ENCODE assay signal across 7 cellular contexts in the genomic region with DNA sequence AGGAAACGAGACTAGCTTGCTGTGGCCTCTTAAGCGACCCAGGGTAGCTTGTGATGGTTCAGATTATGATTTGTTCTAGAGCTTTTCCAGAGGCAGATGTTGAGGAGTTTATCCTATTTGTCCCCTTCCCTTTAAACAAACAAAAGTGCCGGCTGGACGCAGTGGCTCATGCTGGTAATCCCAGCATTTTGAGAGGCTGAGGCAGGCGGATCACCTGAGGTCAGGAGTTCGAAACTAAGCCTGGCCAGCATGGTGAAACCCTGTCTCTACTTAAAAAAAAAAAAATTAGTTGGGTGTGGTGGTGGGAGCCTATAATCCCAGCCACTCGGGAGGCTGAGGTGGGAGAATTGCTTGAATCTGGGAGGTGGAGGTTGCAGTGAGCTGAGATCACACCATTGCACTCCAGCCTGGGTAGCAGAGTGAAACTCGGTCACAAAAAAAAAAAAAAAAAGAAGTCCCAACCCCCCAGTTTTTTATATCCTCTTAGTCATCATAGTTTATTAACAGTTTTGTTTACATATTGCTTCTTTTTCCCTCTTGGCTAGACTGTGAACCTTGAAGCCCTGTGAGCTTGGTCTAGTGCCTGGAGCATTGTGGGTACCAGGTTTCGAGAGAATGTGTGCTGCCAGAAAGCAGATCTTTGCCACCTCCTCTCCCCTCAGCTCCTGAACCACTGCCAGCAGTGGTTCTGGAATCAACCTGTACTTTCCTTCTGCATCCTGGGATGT. TPM values are rescaled to one million over a fixed set of nuclear protein-coding genes. Genes with fewer than 3 reads are reported as not detected.
DNase-seq lines count a peak whose midpoint lies in the region; ATAC-seq and TF ChIP-seq lines count a peak whose summit lies in the region.

No MANE protein-coding gene starts in this region.

- no peaks in the 10 kb centered on the region for H3K9me3 Mint-ChIP-seq in T-helper 2 cell treated with Interferon-gamma antibody and Interleukin-4, amounts not matched to agents 5 μg/mL and 100 μg/mL, for 36 hours
- no peaks in the 10 kb centered on the region for H3K9me3 Mint-ChIP-seq in glutamatergic neuron (ENCODE audit: unreplicated experiment)

- POLR2A ChIA-PET in HEK293 (lab: Yijun Ruan, JAX): no interaction called here

- peaks cover 5% of the 10 kb centered on the region for H3K36me3 Mint-ChIP-seq in T-helper 2 cell treated with Interferon-gamma antibody and Interleukin-4, amounts not matched to agents 5 μg/mL and 100 μg/mL, for 36 hours (ENCODE audit: low read depth)
- H3K36me3 Mint-ChIP-seq in glutamatergic neuron (ENCODE audit: unreplicated experiment): no peaks in the 10 kb centered on the region

- H3K9me3 ChIP-seq in HEK293 (ENCODE audit: control insufficient read depth, insufficient read depth, low read depth, low read length): no peaks in the 10 kb centered on the region
- H3K9me3 ChIP-seq in spleen: no peaks in the 10 kb centered on the region
- H3K9me3 ChIP-seq in tibial nerve: no peaks in the 10 kb centered on the region

- TF ChIP-seq POLR2A in spleen (IDR thresholded peaks at IDR 0.05): no peak
- TF ChIP-seq POLR2A in tibial nerve (IDR thresholded peaks at IDR 0.05): no peak

- H3K36me3 ChIP-seq in HEK293 (ENCODE audit: control insufficient read depth in 2 of 2, insufficient read depth in 1 of 2, low read length in 2 of 2) (no peaks in the 10 kb centered on the region), spleen (no peaks in the 10 kb centered on the region), tibial nerve (no peaks in the 10 kb centered on the region)

- WGBS in spleen, 5 donors: 66 to 74% (median 72%) methylated on average over 9 of the region's 9 CpGs
- 73 to 74% methylated on average over 9 of the region's 9 CpGs for WGBS in tibial nerve, 2 donors

- H3K4me3 Mint-ChIP-seq in T-helper 2 cell treated with Interferon-gamma antibody and Interleukin-4, amounts not matched to agents 5 μg/mL and 100 μg/mL, for 36 hours: peak overlapping the region; percentile 76
- no peak overlapping the region for H3K4me3 Mint-ChIP-seq in glutamatergic neuron (ENCODE audit: unreplicated experiment)

- H3K27ac Mint-ChIP-seq in T-helper 2 cell treated with Interferon-gamma antibody and Interleukin-4, amounts not matched to agents 5 μg/mL and 100 μg/mL, for 36 hours: peak overlapping the region; percentile 60
- H3K27ac Mint-ChIP-seq in glutamatergic neuron (ENCODE audit: unreplicated experiment): no peak overlapping the region

- peaks cover 72% of the 10 kb centered on the region for H3K4me1 Mint-ChIP-seq in T-helper 2 cell treated with Interferon-gamma antibody and Interleukin-4, amounts not matched to agents 5 μg/mL and 100 μg/mL, for 36 hours (ENCODE audit: low read depth)
- peaks cover 47% of the 10 kb centered on the region for H3K4me1 Mint-ChIP-seq in glutamatergic neuron (ENCODE audit: low read depth, unreplicated experiment)

- H3K27ac ChIP-seq in HEK293 (ENCODE audit: extremely low read depth, low read depth, low read length) (no peak overlapping the region; the same call in 1 of the 2 replicates), spleen (peak overlapping the region in 7 of 8 donors; percentile 9 to 87 (median 76)), tibial nerve (peak overlapping the region in 2 of 4 donors; percentile 32 to 40)

- DNase-seq in T-helper 2 cell treated with Interferon-gamma antibody and Interleukin-4, amounts not matched to agents 5 μg/mL and 100 μg/mL, for 36 hours (ENCODE audit: low spot score): no peak
- DNase-seq in Right ventricle myocardium superior (no peak), spleen (no peak), tibial nerve (ENCODE audit: low spot score in 2 of 2) (no peak), glutamatergic neuron (no peak)

- no peaks in the 10 kb centered on the region for H3K27me3 ChIP-seq in spleen (replicated peaks in 1 of 7)
- H3K27me3 ChIP-seq in tibial nerve: no peaks in the 10 kb centered on the region

- H3K4me3 ChIP-seq in HEK293 (ENCODE audit: low read depth, low read length) (no peak overlapping the region), spleen (no peak overlapping the region), tibial nerve (no peak overlapping the region)

- peaks cover 9% of the 10 kb centered on the region; the same call in 1 of the 2 replicates for H3K4me1 ChIP-seq in HEK293 (ENCODE audit: control insufficient read depth, insufficient read depth, low read length)
- peaks cover 43 to 100% (median 86%) of the 10 kb centered on the region in 6 donors for H3K4me1 ChIP-seq in spleen
- H3K4me1 ChIP-seq in tibial nerve: peaks cover 0 to 59% (median 31%) of the 10 kb centered on the region in 4 donors

- TF ChIP-seq CTCF in HEK293 (tag by site-specific recombination; IDR thresholded peaks at IDR 0.05) (no peak), spleen (IDR thresholded peaks at IDR 0.05 in 8 of 11, conservative IDR thresholded peaks at IDR 0.05 in 3 of 11) (no peak), tibial nerve (IDR thresholded peaks at IDR 0.05) (no peak), glutamatergic neuron (IDR thresholded peaks at IDR 0.05; ENCODE audit: partially characterized antibody, unreplicated experiment) (no peak)

- H3K27me3 Mint-ChIP-seq in T-helper 2 cell treated with Interferon-gamma antibody and Interleukin-4, amounts not matched to agents 5 μg/mL and 100 μg/mL, for 36 hours (ENCODE audit: low read depth): no peaks in the 10 kb centered on the region
- H3K27me3 Mint-ChIP-seq in glutamatergic neuron (ENCODE audit: unreplicated experiment): no peaks in the 10 kb centered on the region

- CTCF ChIA-PET in HEK293 (lab: Yijun Ruan, JAX): interaction anchor here (0.6 to 8.2 kb wide), 10 partner anchors 8 to 310 kb away, joined by 3 to 62 read pairs (median 4); no protein-coding TSS in a partner anchor

- TF ChIP-seq EP300 in tibial nerve (IDR thresholded peaks at IDR 0.05): no peak

- ATAC-seq in Right ventricle myocardium superior (ENCODE audit: poor library complexity) (peak; percentile 65), GM19455 (IDR thresholded peaks at IDR 0.05; ENCODE audit: unreplicated experiment) (no peak)

- intact Hi-C loops in Right ventricle myocardium superior (cut with DNase I) (no loop called here), spleen (cut with DNase I; ENCODE audit: low total_unique reads) (no loop called here)

TF ChIP-seq in HEK293, 187 proteins besides CTCF, POLR2A, EP300 and RAD21 (continues in another document):
- TF ChIP-seq PRDM6 (tag by site-specific recombination; IDR thresholded peaks at IDR 0.05): peak; percentile 24; the same call in 1 of the 2 replicates
- TF ChIP-seq ZNF555 (tag by site-specific recombination; conservative IDR thresholded peaks at IDR 0.05): no peak
- TF ChIP-seq ZNF623 (tag by site-specific recombination; IDR thresholded peaks at IDR 0.05): no peak
- peak; percentile 47 for TF ChIP-seq GLIS1 (tag by site-specific recombination; IDR thresholded peaks at IDR 0.05)
- TF ChIP-seq, protein P1, sequence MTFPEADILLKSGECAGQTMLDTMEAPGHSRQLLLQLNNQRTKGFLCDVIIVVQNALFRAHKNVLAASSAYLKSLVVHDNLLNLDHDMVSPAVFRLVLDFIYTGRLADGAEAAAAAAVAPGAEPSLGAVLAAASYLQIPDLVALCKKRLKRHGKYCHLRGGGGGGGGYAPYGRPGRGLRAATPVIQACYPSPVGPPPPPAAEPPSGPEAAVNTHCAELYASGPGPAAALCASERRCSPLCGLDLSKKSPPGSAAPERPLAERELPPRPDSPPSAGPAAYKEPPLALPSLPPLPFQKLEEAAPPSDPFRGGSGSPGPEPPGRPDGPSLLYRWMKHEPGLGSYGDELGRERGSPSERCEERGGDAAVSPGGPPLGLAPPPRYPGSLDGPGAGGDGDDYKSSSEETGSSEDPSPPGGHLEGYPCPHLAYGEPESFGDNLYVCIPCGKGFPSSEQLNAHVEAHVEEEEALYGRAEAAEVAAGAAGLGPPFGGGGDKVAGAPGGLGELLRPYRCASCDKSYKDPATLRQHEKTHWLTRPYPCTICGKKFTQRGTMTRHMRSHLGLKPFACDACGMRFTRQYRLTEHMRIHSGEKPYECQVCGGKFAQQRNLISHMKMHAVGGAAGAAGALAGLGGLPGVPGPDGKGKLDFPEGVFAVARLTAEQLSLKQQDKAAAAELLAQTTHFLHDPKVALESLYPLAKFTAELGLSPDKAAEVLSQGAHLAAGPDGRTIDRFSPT (tag by site-specific recombination; IDR thresholded peaks at IDR 0.05): no peak

RNA-seq across cellular contexts. Expression of gene MAPKAPK2, which starts 29.8 kb away (rescaled TPM):
- total RNA-seq in Right ventricle myocardium superior (200 TPM), spleen (100 to 1,000 TPM in 5 of 7 donors, 10 to 100 TPM in 2; 82.0 to 129 (median 104) TPM), tibial nerve (10 to 100 TPM; 30.6 to 49.5 (median 38.2) TPM), glutamatergic neuron (ENCODE audit: unreplicated experiment) (93.8 TPM)
- polyA plus RNA-seq in spleen: 10 to 100 TPM; 42.2 to 68.1 (median 53.4) TPM

RNA-seq across cellular contexts. Expression of gene IL19, which starts 56.1 kb away (rescaled TPM):
- not detected for total RNA-seq in Right ventricle myocardium superior
- 1 to 10 TPM in 1 of 7 donors, not detected in 6; 2.2 TPM for total RNA-seq in spleen
- polyA plus RNA-seq in spleen: under 1 TPM in 2 of 3 donors, not detected in 1; 0.09 to 0.12 TPM
- total RNA-seq in tibial nerve: not detected
- not detected for total RNA-seq in glutamatergic neuron (ENCODE audit: unreplicated experiment)

RNA-seq across cellular contexts. Expression of gene IL10, which starts 57.8 kb away (rescaled TPM):
- total RNA-seq in Right ventricle myocardium superior (0.43 TPM), spleen (10 to 100 TPM in 1 of 7 donors, 1 to 10 TPM in 6; 3.0 to 23.2 (median 6.2) TPM), tibial nerve (1 to 10 TPM in 2 of 4 donors, under 1 TPM in 1, not detected in 1; 0.78 to 4.8 (median 1.1) TPM), glutamatergic neuron (ENCODE audit: unreplicated experiment) (not detected)
- polyA plus RNA-seq in spleen: 1 to 10 TPM; 3.8 to 5.7 (median 4.4) TPM
